In the genomic region with DNA sequence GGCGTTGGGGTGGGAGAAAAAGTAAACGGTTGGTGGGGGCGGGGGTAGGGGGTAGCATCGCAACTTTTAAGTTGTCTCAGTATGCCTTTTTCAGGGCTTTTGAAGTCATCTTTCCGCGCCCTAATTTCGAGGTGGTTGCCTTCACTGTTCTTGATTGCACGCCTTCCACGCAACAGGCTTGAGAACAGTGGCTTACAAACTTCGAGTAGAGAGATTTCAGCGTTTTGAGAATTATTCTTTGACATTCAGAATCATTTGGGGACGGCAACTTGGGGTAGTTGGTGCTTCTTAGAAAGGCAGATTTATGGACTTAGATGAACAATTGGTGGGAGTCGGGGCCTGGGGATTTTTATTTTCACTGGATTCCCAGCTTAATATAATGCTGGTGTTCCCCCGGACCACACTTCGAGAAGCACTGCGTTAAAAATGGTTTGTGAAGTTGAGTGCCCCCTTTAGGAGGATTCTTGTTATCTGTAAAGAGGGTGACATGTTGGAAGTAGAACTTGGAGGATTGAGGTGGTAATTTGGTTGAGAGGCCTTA, we compare ENCODE assay signal across 8 cellular contexts. TPM values are rescaled to one million over a fixed set of nuclear protein-coding genes. Genes with fewer than 3 reads are reported as not detected.
DNase-seq lines count a peak whose midpoint lies in the region; ATAC-seq and TF ChIP-seq lines count a peak whose summit lies in the region.

No MANE protein-coding gene starts in this region.

- H3K9me3 ChIP-seq in CD4-positive, alpha-beta memory T cell (ENCODE audit: control insufficient read depth in 1 of 2, low read length in 2 of 2) = no peaks in the 10 kb centered on the region
- no peaks in the 10 kb centered on the region for H3K9me3 ChIP-seq in Karpas-422 (ENCODE audit: low read length)
- H3K9me3 ChIP-seq in liver (ENCODE audit: control insufficient read depth in 4 of 4, low read length in 3 of 4) = no peaks in the 10 kb centered on the region

- H3K27me3 ChIP-seq in CD4-positive, alpha-beta memory T cell (ENCODE audit: insufficient read depth, low read length) = no peaks in the 10 kb centered on the region
- no peaks in the 10 kb centered on the region for H3K27me3 ChIP-seq in Karpas-422 (ENCODE audit: low read length)
- no peaks in the 10 kb centered on the region for H3K27me3 ChIP-seq in liver (ENCODE audit: control insufficient read depth in 4 of 4, insufficient read depth in 4 of 4, low read length in 3 of 4)

- CTCF ChIA-PET in CD4-positive, alpha-beta memory T cell (lab: Charles Lee; ENCODE audit: partially characterized antibody) = interaction anchor here (1.1 to 3.4 kb wide), 7 partner anchors 10 to 60 kb away, joined by 3 to 15 read pairs (median 3); no protein-coding TSS in a partner anchor

- H3K36me3 ChIP-seq in CD4-positive, alpha-beta memory T cell (ENCODE audit: insufficient read depth, low read length) = peaks cover 8% of the 10 kb centered on the region
- H3K36me3 ChIP-seq in Karpas-422 (ENCODE audit: insufficient read depth, low read length) = peaks cover 32% of the 10 kb centered on the region; the same call in 1 of the 2 replicates
- peaks cover 0 to 11% (median 3%) of the 10 kb centered on the region in 4 donors for H3K36me3 ChIP-seq in liver (ENCODE audit: control insufficient read depth in 4 of 4, insufficient read depth in 3 of 4, low read depth in 1 of 4, low read length in 3 of 4)

- H3K9me2 ChIP-seq in Karpas-422 (replicated peaks; ENCODE audit: insufficient read depth, low read length) = no peaks in the 10 kb centered on the region

- H3K27ac Mint-ChIP-seq in CD4-positive, alpha-beta memory T cell = peak overlapping the region; percentile 82 to 98 (median 91)
- peak overlapping the region; percentile 88 for H3K27ac Mint-ChIP-seq in stimulated activated effector memory CD8-positive, alpha-beta T cell treated with anti-CD3 and anti-CD28 coated beads, Interleukin-12 subunit alpha, Interleukin-12 subunit beta, amount 100 ng/mL, for 72 hours

- H3K4me1 ChIP-seq in CD4-positive, alpha-beta memory T cell (ENCODE audit: insufficient read depth, low read length) = peaks cover 55% of the 10 kb centered on the region
- H3K4me1 ChIP-seq in Karpas-422 (ENCODE audit: low read length) = peaks cover 32% of the 10 kb centered on the region
- peaks cover 0 to 42% (median 35%) of the 10 kb centered on the region in 4 donors for H3K4me1 ChIP-seq in liver (ENCODE audit: control insufficient read depth in 4 of 4, insufficient read depth in 4 of 4, low read length in 3 of 4)

- intact Hi-C loops in CD4-positive, alpha-beta memory T cell (cut with micrococcal nuclease) = loop anchor here (1.0 to 5.0 kb wide), 6 partner anchors 32 to 550 kb away; a partner anchor contains a TSS

- ATAC-seq in GM19372 (IDR thresholded peaks at IDR 0.05; ENCODE audit: low read depth, unreplicated experiment) (peak; percentile 1), GM18505 (IDR thresholded peaks at IDR 0.05; ENCODE audit: unreplicated experiment) (no peak)
- peak; percentile 31 for ATAC-seq in stimulated activated effector memory CD8-positive, alpha-beta T cell treated with anti-CD3 and anti-CD28 coated beads, Interleukin-12 subunit alpha, Interleukin-12 subunit beta, amount 100 ng/mL, for 72 hours

- H3K27me3 Mint-ChIP-seq in CD4-positive, alpha-beta memory T cell = no peaks in the 10 kb centered on the region

- H3K27ac ChIP-seq in CD4-positive, alpha-beta memory T cell (ENCODE audit: low read depth, low read length) = peak overlapping the region; percentile 92
- H3K27ac ChIP-seq in Karpas-422 (ENCODE audit: low read length) (peak overlapping the region; percentile 78), coronary artery (peak overlapping the region; percentile 93 to 94), liver (ENCODE audit: low read depth in 1 of 2, low read length in 2 of 2) (peak overlapping the region; percentile 64 to 97)

- H3K4me3 Mint-ChIP-seq in CD4-positive, alpha-beta memory T cell = peak overlapping the region; percentile 84 to 98 (median 94)
- H3K4me3 Mint-ChIP-seq in stimulated activated effector memory CD8-positive, alpha-beta T cell treated with anti-CD3 and anti-CD28 coated beads, Interleukin-12 subunit alpha, Interleukin-12 subunit beta, amount 100 ng/mL, for 72 hours = peak overlapping the region; percentile 81

- TF ChIP-seq POLR2A in GM18505 (IDR thresholded peaks at IDR 0.05; ENCODE audit: borderline replicate concordance, extremely low read depth, insufficient read depth, insufficient read length) = no peak

- peak overlapping the region; percentile 65 to 77 for H3K4me3 ChIP-seq in CD4-positive, alpha-beta memory T cell (ENCODE audit: low read length in 2 of 2)
- H3K4me3 ChIP-seq in Karpas-422 (ENCODE audit: low read length) = peak overlapping the region; percentile 80
- H3K4me3 ChIP-seq in coronary artery = peak overlapping the region; percentile 79
- H3K4me3 ChIP-seq in liver (ENCODE audit: low read depth in 1 of 3, low read length in 3 of 3) = peak overlapping the region; percentile 76 to 97 (median 94)

- H3K9ac ChIP-seq in Karpas-422 (ENCODE audit: low read length) = peak overlapping the region; percentile 97
- peak overlapping the region; percentile 46 to 87 for H3K9ac ChIP-seq in liver (ENCODE audit: low read depth in 1 of 2, low read length in 2 of 2)

- POLR2A ChIA-PET in CD4-positive, alpha-beta memory T cell (lab: Charles Lee; ENCODE audit: partially characterized antibody) = interaction anchor here (0.7 to 3.2 kb wide), 10 partner anchors 9 to 550 kb away, joined by 3 to 12 read pairs (median 4); no protein-coding TSS in a partner anchor

- no peaks in the 10 kb centered on the region for H3K9me3 Mint-ChIP-seq in CD4-positive, alpha-beta memory T cell
- H3K9me3 Mint-ChIP-seq in stimulated activated effector memory CD8-positive, alpha-beta T cell treated with anti-CD3 and anti-CD28 coated beads, Interleukin-12 subunit alpha, Interleukin-12 subunit beta, amount 100 ng/mL, for 72 hours = no peaks in the 10 kb centered on the region

- under 1% methylated on average over 16 of the region's 16 CpGs for WGBS in liver

- peaks cover 34 to 54% (median 43%) of the 10 kb centered on the region in 4 donors for H3K4me1 Mint-ChIP-seq in CD4-positive, alpha-beta memory T cell
- H3K4me1 Mint-ChIP-seq in stimulated activated effector memory CD8-positive, alpha-beta T cell treated with anti-CD3 and anti-CD28 coated beads, Interleukin-12 subunit alpha, Interleukin-12 subunit beta, amount 100 ng/mL, for 72 hours = peaks cover 33% of the 10 kb centered on the region

- H3K4me2 ChIP-seq in Karpas-422 (ENCODE audit: low read depth, low read length, poor library complexity, severe bottlenecking) = peak overlapping the region; percentile 75

- peaks cover 57% of the 10 kb centered on the region for H3K79me2 ChIP-seq in Karpas-422 (ENCODE audit: low read length)

- no peak for TF ChIP-seq CTCF in coronary artery (IDR thresholded peaks at IDR 0.05)
- peak; percentile 19 for TF ChIP-seq CTCF in liver (IDR thresholded peaks at IDR 0.05; ENCODE audit: low read depth, low read length, missing input control)

- peaks cover 28 to 30% of the 10 kb centered on the region in 2 donors for H3K36me3 Mint-ChIP-seq in CD4-positive, alpha-beta memory T cell
- peaks cover 51% of the 10 kb centered on the region for H3K36me3 Mint-ChIP-seq in stimulated activated effector memory CD8-positive, alpha-beta T cell treated with anti-CD3 and anti-CD28 coated beads, Interleukin-12 subunit alpha, Interleukin-12 subunit beta, amount 100 ng/mL, for 72 hours

- no peak overlapping the region for H2AFZ ChIP-seq in Karpas-422 (ENCODE audit: low read length)

- peak; percentile 68 to 69 for TF ChIP-seq RAD21 in liver (IDR thresholded peaks at IDR 0.05)

- peak; percentile 45 to 79 (median 53) for DNase-seq in CD4-positive, alpha-beta memory T cell
- DNase-seq in Karpas-422 (peak; percentile 81), T-helper 22 cell (ENCODE audit: low read depth) (peak; percentile 36), coronary artery (ENCODE audit: low spot score) (no peak)
- peak in 1 of 2 donors; percentile 64 for DNase-seq in stimulated activated effector memory CD8-positive, alpha-beta T cell treated with anti-CD3 and anti-CD28 coated beads, Interleukin-12 subunit alpha, Interleukin-12 subunit beta, amount 100 ng/mL, for 72 hours (ENCODE audit: low spot score in 2 of 2)

- peaks cover 41% of the 10 kb centered on the region for H4K20me1 ChIP-seq in Karpas-422 (ENCODE audit: insufficient read depth, low read depth, low read length)

TF ChIP-seq in liver, 16 proteins besides CTCF, POLR2A, EP300 and RAD21:
- TF ChIP-seq YY1 (IDR thresholded peaks at IDR 0.05) (peak; percentile 37), FOXA2 (IDR thresholded peaks at IDR 0.05) (no peak)

RNA-seq across cellular contexts. Expression of a gene that starts 0.9 kb away (rescaled TPM):
- 10 to 100 TPM; 71.8 to 77.0 TPM for total RNA-seq in CD4-positive, alpha-beta memory T cell
- polyA plus RNA-seq in CD4-positive, alpha-beta memory T cell = 10 to 100 TPM; 30.7 to 37.2 TPM
- total RNA-seq in Karpas-422 (2014; rRNA removed; shearing (Covaris generic); ENCODE audit: low replicate concordance) = 39.3 and 61.5 TPM in 2 replicates
- total RNA-seq in liver = 10 to 100 TPM; 32.9 to 35.9 TPM
- polyA plus RNA-seq in liver = 10 to 100 TPM; 12.2 to 34.5 TPM
